13 cellular contexts compared by ENCODE assay signal in the genomic region with DNA sequence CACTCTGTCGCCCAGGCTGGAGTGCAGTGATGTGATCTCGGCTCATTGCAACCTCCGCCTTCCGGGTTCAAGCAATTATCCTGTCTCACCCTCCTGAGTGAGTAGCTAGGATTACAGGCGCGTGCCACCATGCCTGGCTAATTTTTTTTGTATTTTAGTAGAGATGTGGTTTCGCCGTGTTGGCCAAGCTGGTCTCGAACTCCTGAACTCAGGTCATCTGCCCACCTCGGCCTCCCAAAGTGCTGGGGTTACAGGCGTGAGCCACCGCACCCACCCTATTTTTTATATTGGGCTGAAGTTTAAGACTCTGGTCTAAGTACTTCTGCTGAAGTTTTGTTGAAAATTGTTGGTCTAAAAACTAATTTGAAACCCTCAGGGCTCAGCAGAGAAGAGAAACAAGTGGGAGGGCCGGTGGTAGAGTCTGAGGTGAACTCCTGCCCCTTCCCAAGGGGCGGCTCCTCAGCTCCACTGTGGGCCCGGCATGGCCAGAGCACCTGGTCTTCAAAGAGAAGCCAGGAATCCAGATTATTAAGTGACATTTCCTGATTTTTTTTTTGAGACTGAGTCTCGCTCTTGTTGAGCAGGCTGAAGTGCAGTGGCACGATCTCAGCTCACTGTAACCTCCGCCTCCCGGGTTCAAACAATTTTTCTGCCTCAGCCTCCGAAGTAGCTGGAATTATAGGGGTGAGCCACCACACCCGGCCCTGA. TPM values are rescaled to one million over a fixed set of nuclear protein-coding genes. Genes with fewer than 3 reads are reported as not detected.
DNase-seq lines count a peak whose midpoint lies in the region; ATAC-seq and TF ChIP-seq lines count a peak whose summit lies in the region.
"Had no signal": no experiment of that assay in that cellular context is flagged by ENCODE, and none has a peak within 500 bp of the region (broad histone marks: within the 10 kb centered on the region; RNA-seq: fewer than 3 reads in every experiment).

No MANE protein-coding gene starts in this region.

- peaks cover 9% of the 10 kb centered on the region for H3K27me3 Mint-ChIP-seq in dendritic cell treated with granulocyte-macrophage colony-stimulating factor and Interleukin-4, amounts not matched to agents 40 ng/mL and 50 ng/mL, for 4 days
- H3K27me3 Mint-ChIP-seq in stimulated activated memory B cell treated with anti-CD40 and anti-IgM and Interleukin-4, amounts not matched to agents 10 μg/mL and 1 μg/mL and 100 μg/mL, for 72 hours: no peaks in the 10 kb centered on the region
- no peaks in the 10 kb centered on the region for H3K27me3 Mint-ChIP-seq in activated naive CD4-positive, alpha-beta T cell treated with anti-CD3 and anti-CD28 coated beads for 36 hours (ENCODE audit: low read depth)
- H3K27me3 Mint-ChIP-seq: activated naive CD8-positive, alpha-beta T cell treated with anti-CD3 and anti-CD28 coated beads for 36 hours had no signal

- no peak for TF ChIP-seq CTCF in Peyer's patch (IDR thresholded peaks at IDR 0.05)

- H3K27ac Mint-ChIP-seq in dendritic cell treated with granulocyte-macrophage colony-stimulating factor and Interleukin-4, amounts not matched to agents 40 ng/mL and 50 ng/mL, for 4 days: peak overlapping the region; percentile 12
- H3K27ac Mint-ChIP-seq in stimulated activated memory B cell treated with anti-CD40 and anti-IgM and Interleukin-4, amounts not matched to agents 10 μg/mL and 1 μg/mL and 100 μg/mL, for 72 hours: peak overlapping the region; percentile 16
- H3K27ac Mint-ChIP-seq in activated naive CD4-positive, alpha-beta T cell treated with anti-CD3 and anti-CD28 coated beads for 36 hours: no peak overlapping the region

- intact Hi-C loops in dendritic cell treated with granulocyte-macrophage colony-stimulating factor and Interleukin-4, amounts not matched to agents 40 ng/mL and 50 ng/mL, for 4 days (cut with micrococcal nuclease): no loop called here
- intact Hi-C loops in activated naive CD4-positive, alpha-beta T cell treated with anti-CD3 and anti-CD28 coated beads for 36 hours (cut with micrococcal nuclease): loop anchor here (5.0 kb wide), 3 partner anchors 168 to 408 kb away; no protein-coding TSS in a partner anchor

- H3K4me2 ChIP-seq in mesenchymal stem cell (ENCODE audit: low read length, poor library complexity, severe bottlenecking): no peak overlapping the region

- H3K4ac ChIP-seq in mesenchymal stem cell (ENCODE audit: low read depth in 1 of 2, low read length in 2 of 2): no peak overlapping the region

- H4K8ac ChIP-seq in mesenchymal stem cell (ENCODE audit: low read length): no peak overlapping the region

- no peak overlapping the region for H2AFZ ChIP-seq in mesenchymal stem cell (ENCODE audit: low read depth, low read length)

- H3K27ac ChIP-seq in Peyer's patch (peak overlapping the region in 3 of 4 donors; percentile 49 to 90 (median 83)), mesenchymal stem cell (ENCODE audit: low read length, poor library complexity, severe bottlenecking) (no peak overlapping the region)
- H3K27ac ChIP-seq: SJSA1 had no signal

- no peaks in the 10 kb centered on the region for H3K9me3 ChIP-seq in Peyer's patch
- no peaks in the 10 kb centered on the region for H3K9me3 ChIP-seq in mesenchymal stem cell (ENCODE audit: control insufficient read depth, low read length)
- H3K9me3 ChIP-seq: BE2C, SJSA1 had no signal

- H3K14ac ChIP-seq in mesenchymal stem cell (ENCODE audit: low read length in 2 of 2): no peak overlapping the region

- H3K9ac ChIP-seq in mesenchymal stem cell (ENCODE audit: low read length): no peak overlapping the region

- ATAC-seq in stimulated activated memory B cell treated with anti-CD40 and anti-IgM and Interleukin-4, amounts not matched to agents 10 μg/mL and 1 μg/mL and 100 μg/mL, for 72 hours: no peak

- no peak overlapping the region for H3K18ac ChIP-seq in mesenchymal stem cell (ENCODE audit: low read depth in 1 of 2, low read length in 2 of 2)

- H3K4me1 ChIP-seq in Peyer's patch: peaks cover 0 to 44% (median 7%) of the 10 kb centered on the region in 4 donors
- peaks cover 24% of the 10 kb centered on the region for H3K4me1 ChIP-seq in mesenchymal stem cell (ENCODE audit: control insufficient read depth, insufficient read depth, low read depth, low read length)
- H3K4me1 ChIP-seq: BE2C had no signal

- no peak overlapping the region for H2BK5ac ChIP-seq in mesenchymal stem cell (ENCODE audit: low read depth, low read length, poor library complexity, severe bottlenecking)

- H2BK15ac ChIP-seq in mesenchymal stem cell (ENCODE audit: low read depth, poor library complexity, severe bottlenecking): no peak overlapping the region

- H3K36me3 ChIP-seq in Peyer's patch (peaks cover 0 to 4% (median 0%) of the 10 kb centered on the region in 3 donors), mesenchymal stem cell (ENCODE audit: control insufficient read depth in 1 of 2, insufficient read depth in 2 of 2, low read depth in 1 of 2, low read length in 2 of 2) (peaks cover 4 to 12% of the 10 kb centered on the region in 2 experiments)
- H3K36me3 ChIP-seq: BE2C had no signal

- no peak overlapping the region for H2BK120ac ChIP-seq in mesenchymal stem cell (ENCODE audit: low read depth, low read length)

- peaks cover 37% of the 10 kb centered on the region for H3K4me1 Mint-ChIP-seq in dendritic cell treated with granulocyte-macrophage colony-stimulating factor and Interleukin-4, amounts not matched to agents 40 ng/mL and 50 ng/mL, for 4 days (ENCODE audit: low read depth)
- H3K4me1 Mint-ChIP-seq in stimulated activated memory B cell treated with anti-CD40 and anti-IgM and Interleukin-4, amounts not matched to agents 10 μg/mL and 1 μg/mL and 100 μg/mL, for 72 hours: peaks cover 17% of the 10 kb centered on the region
- H3K4me1 Mint-ChIP-seq in activated naive CD4-positive, alpha-beta T cell treated with anti-CD3 and anti-CD28 coated beads for 36 hours (ENCODE audit: low read depth): peaks cover 19% of the 10 kb centered on the region

- no peak overlapping the region for H3K23ac ChIP-seq in mesenchymal stem cell (ENCODE audit: low read length in 2 of 2)

- H4K91ac ChIP-seq in mesenchymal stem cell (ENCODE audit: low read length): no peak overlapping the region

- WGBS in mesenchymal stem cell: 97% methylated on average over 21 of the region's 21 CpGs

- peaks cover 6% of the 10 kb centered on the region for H3K36me3 Mint-ChIP-seq in dendritic cell treated with granulocyte-macrophage colony-stimulating factor and Interleukin-4, amounts not matched to agents 40 ng/mL and 50 ng/mL, for 4 days (ENCODE audit: low read depth)
- H3K36me3 Mint-ChIP-seq in stimulated activated memory B cell treated with anti-CD40 and anti-IgM and Interleukin-4, amounts not matched to agents 10 μg/mL and 1 μg/mL and 100 μg/mL, for 72 hours: no peaks in the 10 kb centered on the region
- H3K36me3 Mint-ChIP-seq in activated naive CD4-positive, alpha-beta T cell treated with anti-CD3 and anti-CD28 coated beads for 36 hours (ENCODE audit: low read depth): peaks cover 2% of the 10 kb centered on the region
- H3K36me3 Mint-ChIP-seq: activated naive CD8-positive, alpha-beta T cell treated with anti-CD3 and anti-CD28 coated beads for 36 hours had no signal

- H3K4me3 Mint-ChIP-seq in dendritic cell treated with granulocyte-macrophage colony-stimulating factor and Interleukin-4, amounts not matched to agents 40 ng/mL and 50 ng/mL, for 4 days: no peak overlapping the region
- no peak overlapping the region for H3K4me3 Mint-ChIP-seq in stimulated activated memory B cell treated with anti-CD40 and anti-IgM and Interleukin-4, amounts not matched to agents 10 μg/mL and 1 μg/mL and 100 μg/mL, for 72 hours
- no peak overlapping the region for H3K4me3 Mint-ChIP-seq in activated naive CD4-positive, alpha-beta T cell treated with anti-CD3 and anti-CD28 coated beads for 36 hours
- H3K4me3 Mint-ChIP-seq: activated naive CD8-positive, alpha-beta T cell treated with anti-CD3 and anti-CD28 coated beads for 36 hours had no signal

- H3K4me3 ChIP-seq in Peyer's patch (no peak overlapping the region), mesenchymal stem cell (ENCODE audit: insufficient read depth in 1 of 2, low read depth in 1 of 2, low read length in 2 of 2) (no peak overlapping the region)
- H3K4me3 ChIP-seq: SJSA1 had no signal

- TF ChIP-seq POLR2A in Peyer's patch (IDR thresholded peaks at IDR 0.05): peak in 1 of 2 donors; percentile 5

- H3K27me3 ChIP-seq in Peyer's patch (no peaks in the 10 kb centered on the region), mesenchymal stem cell (ENCODE audit: control insufficient read depth in 1 of 2, insufficient read depth in 1 of 2, low read length in 2 of 2) (no peaks in the 10 kb centered on the region)
- H3K27me3 ChIP-seq: BE2C, SJSA1 had no signal

- no peak for DNase-seq in Peyer's patch
- no peak for DNase-seq in mesenchymal stem cell
- DNase-seq in SW480 (ENCODE audit: low spot score): no peak
- no peak for DNase-seq in D341Med (ENCODE audit: low spot score)
- no peak for DNase-seq in activated naive CD4-positive, alpha-beta T cell treated with anti-CD3 and anti-CD28 coated beads for 36 hours
- DNase-seq in islet precursor cell: no peak
- DNase-seq: activated naive CD8-positive, alpha-beta T cell treated with anti-CD3 and anti-CD28 coated beads for 36 hours; BE2C; NK-92 treated with Interleukin-12 subunit alpha and Interleukin-12 subunit beta, amount 100 ng/mL, for 24 hours; stimulated activated CD4-positive, alpha-beta T cell treated with anti-CD3 and anti-CD28 coated beads, Interleukin-4, amount 100 ng/mL, for 1 hour had no signal

- H2AK5ac ChIP-seq in mesenchymal stem cell (ENCODE audit: low read length, severe bottlenecking): peak overlapping the region; percentile 23

- H2BK12ac ChIP-seq in mesenchymal stem cell (ENCODE audit: low read length in 2 of 2): no peak overlapping the region

- H3K79me1 ChIP-seq in mesenchymal stem cell (replicated peaks; ENCODE audit: low read length, poor library complexity, severe bottlenecking): peaks cover 5% of the 10 kb centered on the region

- no peaks in the 10 kb centered on the region for H3K9me3 Mint-ChIP-seq in dendritic cell treated with granulocyte-macrophage colony-stimulating factor and Interleukin-4, amounts not matched to agents 40 ng/mL and 50 ng/mL, for 4 days
- no peaks in the 10 kb centered on the region for H3K9me3 Mint-ChIP-seq in stimulated activated memory B cell treated with anti-CD40 and anti-IgM and Interleukin-4, amounts not matched to agents 10 μg/mL and 1 μg/mL and 100 μg/mL, for 72 hours
- H3K9me3 Mint-ChIP-seq in activated naive CD4-positive, alpha-beta T cell treated with anti-CD3 and anti-CD28 coated beads for 36 hours: no peaks in the 10 kb centered on the region
- H3K9me3 Mint-ChIP-seq: activated naive CD8-positive, alpha-beta T cell treated with anti-CD3 and anti-CD28 coated beads for 36 hours had no signal

- CTCF ChIA-PET in activated naive CD4-positive, alpha-beta T cell treated with anti-CD3 and anti-CD28 coated beads for 36 hours (lab: Charles Lee): interaction anchor here (0.6 to 1.7 kb wide), 4 partner anchors 11 to 173 kb away, joined by 3 to 7 read pairs (median 4); no protein-coding TSS in a partner anchor

RNA-seq across cellular contexts. Expression of gene HDAC11, which starts 4.0 kb away (rescaled TPM):
- total RNA-seq in Peyer's patch: 10 to 100 TPM; 17.7 to 28.5 (median 21.3) TPM
- 7.0 TPM for polyA plus RNA-seq in mesenchymal stem cell (2013, experiment 1 of 2)
- 9.6 TPM for polyA plus RNA-seq in mesenchymal stem cell (2013, experiment 2 of 2)
- total RNA-seq in activated naive CD4-positive, alpha-beta T cell treated with anti-CD3 and anti-CD28 coated beads for 36 hours: 1 to 10 TPM; 1.6 to 2.4 TPM

Comparison
In these comparisons a context has a peak if more than half of its experiments do, and no peak if none do; other contexts are left out.
1. RNA of gene HDAC11, which starts 4.0 kb away (total RNA-seq): 17.7 to 28.5 TPM in Peyer's patch; 1.6 to 2.4 TPM in activated naive CD4-positive, alpha-beta T cell treated with anti-CD3 and anti-CD28 coated beads for 36 hours; every median in the first group is over 4 times any median in the second.